1 cellular context compared by ENCODE assay signal in genomic region chrX:386768-387575, GRCh38.
TF ChIP-seq lines count a peak whose summit lies in the region.

Gene PPP2R3B (minus strand): TSS chrX:386907. CDS start chrX:386691, 216 bp downstream.

TF ChIP-seq in GM12878, 131 proteins besides CTCF, POLR2A, EP300 and RAD21 (continued from another document):
- TF ChIP-seq PBX3 (IDR thresholded peaks at IDR 0.05; ENCODE audit: insufficient replicate concordance, low read depth, low read length) (no peak), KLF5 (IDR thresholded peaks at IDR 0.05; ENCODE audit: partially characterized antibody) (peak; percentile 87), USF2 (IDR thresholded peaks at IDR 0.05; ENCODE audit: borderline replicate concordance, low read depth, low read length) (no peak)
